Comparison of ENCODE assay signal across 4 cellular contexts in genomic region chr7:63096141-63096540, GRCh38.
"Had no signal": no experiment of that assay in that cellular context is flagged by ENCODE, and none has a peak within 500 bp of the region (broad histone marks: within the 10 kb centered on the region; RNA-seq: fewer than 3 reads in every experiment).

No MANE protein-coding gene starts in this region.

- H3K4me2 ChIP-seq: GM23338 had no signal

- H3K27ac Mint-ChIP-seq: GM23338, H9 had no signal

- H2AFZ ChIP-seq: GM23338 had no signal

- H3K4me3 Mint-ChIP-seq: GM23338, H9 had no signal

- H3K4me1 Mint-ChIP-seq: GM23338, H9 had no signal

- DNase-seq: H9, HCEC 1CT, IMR-90 had no signal

- ATAC-seq: GM23338 had no signal

- H3K4me3 ChIP-seq: GM23338 had no signal
